2 cellular contexts compared by ENCODE assay signal in genomic region chr3:46422617-46423016, GRCh38.
TF ChIP-seq lines count a peak whose summit lies in the region.

No MANE protein-coding gene starts in this region.

TF ChIP-seq in HCT116, 20 proteins besides CTCF, POLR2A, EP300 and RAD21:
- TF ChIP-seq CEBPB (IDR thresholded peaks at IDR 0.05; ENCODE audit: low read depth) (no peak), JUND (IDR thresholded peaks at IDR 0.05) (peak; percentile 31; the same call in 1 of the 2 replicates), SRF (IDR thresholded peaks at IDR 0.05; ENCODE audit: low read depth) (no peak)

TF ChIP-seq in SK-N-SH, 30 proteins besides CTCF, POLR2A, EP300 and RAD21:
- TF ChIP-seq MXI1 (IDR thresholded peaks at IDR 0.05; ENCODE audit: low read depth, low read length) (no peak), TCF12 (IDR thresholded peaks at IDR 0.05) (no peak), FOXM1 (IDR thresholded peaks at IDR 0.05; ENCODE audit: low read depth) (no peak)
TF ChIP-seq in SK-N-SH: peak in this region for 0.
